ENCODE assay signal across 14 cellular contexts in genomic region chr18:22711381-22711717, GRCh38.
A peak's percentile ranks its signal among the peaks of the same experiment; 100 is the strongest.
DNase-seq lines count a peak whose midpoint lies in the region; ATAC-seq, FAIRE-seq and TF ChIP-seq lines count a peak whose summit lies in the region.
"Had no signal": no experiment of that assay in that cellular context is flagged by ENCODE, and none has a peak within 500 bp of the region (broad histone marks: within the 10 kb centered on the region; RNA-seq: fewer than 3 reads in every experiment).

No MANE protein-coding gene starts in this region.

- H3K4me2 ChIP-seq in astrocyte (ENCODE audit: low read length): peak overlapping the region; percentile 82

- H4K20me1 ChIP-seq in astrocyte (ENCODE audit: insufficient read depth, low read length): no peaks in the 10 kb centered on the region

- H3K9me3 ChIP-seq in astrocyte (ENCODE audit: insufficient read depth, low read depth, low read length) (no peaks in the 10 kb centered on the region), gastrocnemius medialis (no peaks in the 10 kb centered on the region), psoas muscle (no peaks in the 10 kb centered on the region)

- H3K27me3 ChIP-seq in astrocyte (ENCODE audit: insufficient read depth, low read length): no peaks in the 10 kb centered on the region
- no peaks in the 10 kb centered on the region for H3K27me3 ChIP-seq in gastrocnemius medialis
- H3K27me3 ChIP-seq in psoas muscle (ENCODE audit: insufficient read depth in 3 of 3, low read length in 2 of 3): no peaks in the 10 kb centered on the region

- H3K79me2 ChIP-seq in astrocyte (ENCODE audit: insufficient read depth, low read length): no peaks in the 10 kb centered on the region

- H3K4me3 Mint-ChIP-seq in HFFc6 (peak overlapping the region; percentile 84), astrocyte (ENCODE audit: unreplicated experiment) (peak overlapping the region; percentile 72)
- no peak overlapping the region for H3K4me3 Mint-ChIP-seq in T-helper 2 cell treated with Interferon-gamma antibody and Interleukin-4, amounts not matched to agents 5 μg/mL and 100 μg/mL, for 36 hours
- H3K4me3 Mint-ChIP-seq in activated CD4-positive, alpha-beta memory T cell treated with anti-CD3 and anti-CD28 coated beads for 36 hours: no peak overlapping the region
- H3K4me3 Mint-ChIP-seq: CD8-positive, alpha-beta T cell had no signal

- CTCF ChIA-PET in activated CD4-positive, alpha-beta memory T cell treated with anti-CD3 and anti-CD28 coated beads for 36 hours (lab: Charles Lee): no interaction called here

- no peaks in the 10 kb centered on the region for H3K36me3 Mint-ChIP-seq in HFFc6 (ENCODE audit: low read depth)
- H3K36me3 Mint-ChIP-seq in astrocyte (ENCODE audit: low read depth, unreplicated experiment): no peaks in the 10 kb centered on the region
- H3K36me3 Mint-ChIP-seq in T-helper 2 cell treated with Interferon-gamma antibody and Interleukin-4, amounts not matched to agents 5 μg/mL and 100 μg/mL, for 36 hours (ENCODE audit: low read depth): no peaks in the 10 kb centered on the region
- H3K36me3 Mint-ChIP-seq in activated CD4-positive, alpha-beta memory T cell treated with anti-CD3 and anti-CD28 coated beads for 36 hours: no peaks in the 10 kb centered on the region
- H3K36me3 Mint-ChIP-seq: CD8-positive, alpha-beta T cell had no signal

- TF ChIP-seq CTCF in HFFc6 (IDR thresholded peaks at IDR 0.05): no peak
- no peak for TF ChIP-seq CTCF in astrocyte (IDR thresholded peaks at IDR 0.05; ENCODE audit: insufficient read depth, low read depth, low read length)
- no peak for TF ChIP-seq CTCF in gastrocnemius medialis (IDR thresholded peaks at IDR 0.05 in 4 of 5, conservative IDR thresholded peaks at IDR 0.05 in 1 of 5)
- TF ChIP-seq CTCF in psoas muscle (IDR thresholded peaks at IDR 0.05): no peak

- H3K9ac ChIP-seq in astrocyte (ENCODE audit: low read length): peak overlapping the region; percentile 79

- intact Hi-C loops in gastrocnemius medialis (cut with DNase I; ENCODE audit: low total_unique reads) (no loop called here), psoas muscle (cut with DNase I) (no loop called here)
- intact Hi-C loops in activated CD4-positive, alpha-beta memory T cell treated with anti-CD3 and anti-CD28 coated beads for 36 hours (cut with micrococcal nuclease): no loop called here

- POLR2A ChIA-PET in activated CD4-positive, alpha-beta memory T cell treated with anti-CD3 and anti-CD28 coated beads for 36 hours (lab: Charles Lee): no interaction called here

- H3K27ac Mint-ChIP-seq in HFFc6 (peak overlapping the region; percentile 39; the same call in 1 of the 2 replicates), astrocyte (ENCODE audit: unreplicated experiment) (peak overlapping the region; percentile 95)
- H3K27ac Mint-ChIP-seq in T-helper 2 cell treated with Interferon-gamma antibody and Interleukin-4, amounts not matched to agents 5 μg/mL and 100 μg/mL, for 36 hours: no peak overlapping the region
- H3K27ac Mint-ChIP-seq in activated CD4-positive, alpha-beta memory T cell treated with anti-CD3 and anti-CD28 coated beads for 36 hours: no peak overlapping the region
- H3K27ac Mint-ChIP-seq: CD8-positive, alpha-beta T cell had no signal

- H3K27me3 Mint-ChIP-seq in HFFc6 (ENCODE audit: insufficient read depth): peaks cover 1% of the 10 kb centered on the region
- no peaks in the 10 kb centered on the region for H3K27me3 Mint-ChIP-seq in astrocyte (ENCODE audit: low read depth, unreplicated experiment)
- H3K27me3 Mint-ChIP-seq in T-helper 2 cell treated with Interferon-gamma antibody and Interleukin-4, amounts not matched to agents 5 μg/mL and 100 μg/mL, for 36 hours (ENCODE audit: low read depth): no peaks in the 10 kb centered on the region
- no peaks in the 10 kb centered on the region for H3K27me3 Mint-ChIP-seq in activated CD4-positive, alpha-beta memory T cell treated with anti-CD3 and anti-CD28 coated beads for 36 hours

- in situ Hi-C loops in gastrocnemius medialis (cut with MboI; ENCODE audit: low sequenced_read_pairs in 4 of 4): no loop called here

- peak overlapping the region; percentile 54 for H2AFZ ChIP-seq in astrocyte (ENCODE audit: low read depth, low read length)

- H3K4me3 ChIP-seq in astrocyte (ENCODE audit: insufficient read depth, low read depth, low read length) (peak overlapping the region; percentile 48), gastrocnemius medialis (peak overlapping the region in 3 of 4 donors; percentile 25 to 39 (median 33)), psoas muscle (no peak overlapping the region)

- H3K36me3 ChIP-seq in astrocyte (ENCODE audit: insufficient read depth, low read length) (no peaks in the 10 kb centered on the region), gastrocnemius medialis (no peaks in the 10 kb centered on the region), psoas muscle (ENCODE audit: insufficient read depth in 1 of 2, low read depth in 1 of 2) (no peaks in the 10 kb centered on the region)

- TF ChIP-seq POLR2A in gastrocnemius medialis (IDR thresholded peaks at IDR 0.05): no peak

- H3K9me3 Mint-ChIP-seq in HFFc6 (no peaks in the 10 kb centered on the region), astrocyte (ENCODE audit: unreplicated experiment) (no peaks in the 10 kb centered on the region)
- H3K9me3 Mint-ChIP-seq in T-helper 2 cell treated with Interferon-gamma antibody and Interleukin-4, amounts not matched to agents 5 μg/mL and 100 μg/mL, for 36 hours: no peaks in the 10 kb centered on the region
- H3K9me3 Mint-ChIP-seq in activated CD4-positive, alpha-beta memory T cell treated with anti-CD3 and anti-CD28 coated beads for 36 hours: no peaks in the 10 kb centered on the region
- H3K9me3 Mint-ChIP-seq: CD8-positive, alpha-beta T cell had no signal

- no peak for DNase-seq in HFFc6
- peak; percentile 84 for DNase-seq in astrocyte (ENCODE audit: low read depth)
- DNase-seq in kidney glomerular epithelial cell (lab: John Stamatoyannopoulos, UW): peak; percentile 93
- no peak for DNase-seq in gastrocnemius medialis
- DNase-seq in NCI-H1694 treated with DMSO at 0.1 percent for 48 hours (lab: John Stamatoyannopoulos, UW): no peak
- DNase-seq in T-helper 2 cell treated with Interferon-gamma antibody and Interleukin-4, amounts not matched to agents 5 μg/mL and 100 μg/mL, for 36 hours (ENCODE audit: low spot score): no peak
- no peak for DNase-seq in psoas muscle
- no peak for DNase-seq in activated CD4-positive, alpha-beta memory T cell treated with anti-CD3 and anti-CD28 coated beads for 36 hours
- DNase-seq: CD8-positive, alpha-beta T cell; cortex of kidney; NCI-H2171; RPMI8226 had no signal

- 42 to 53% (median 43%) methylated on average over 3 of the region's 3 CpGs for WGBS in psoas muscle, 3 donors

- ATAC-seq in gastrocnemius medialis (no peak), psoas muscle (no peak)
- ATAC-seq: activated CD4-positive, CD25-positive, alpha-beta regulatory T cell treated with anti-CD3 and anti-CD28 coated beads, Interleukin-2, amount 50 U/mL, for 24 hours; CD8-positive, alpha-beta T cell had no signal

- H3K27ac ChIP-seq in astrocyte (ENCODE audit: low read depth, low read length) (peak overlapping the region; percentile 96), gastrocnemius medialis (no peak overlapping the region), psoas muscle (no peak overlapping the region)

- H3K4me1 Mint-ChIP-seq in HFFc6 (ENCODE audit: low read depth) (peaks cover 22% of the 10 kb centered on the region), astrocyte (ENCODE audit: low read depth, unreplicated experiment) (peaks cover 39% of the 10 kb centered on the region)
- H3K4me1 Mint-ChIP-seq in T-helper 2 cell treated with Interferon-gamma antibody and Interleukin-4, amounts not matched to agents 5 μg/mL and 100 μg/mL, for 36 hours (ENCODE audit: low read depth): no peaks in the 10 kb centered on the region
- no peaks in the 10 kb centered on the region for H3K4me1 Mint-ChIP-seq in activated CD4-positive, alpha-beta memory T cell treated with anti-CD3 and anti-CD28 coated beads for 36 hours (ENCODE audit: low read depth)

- peaks cover 29% of the 10 kb centered on the region for H3K4me1 ChIP-seq in astrocyte (ENCODE audit: insufficient read depth, low read length)
- peaks cover 0 to 15% of the 10 kb centered on the region in 2 donors for H3K4me1 ChIP-seq in gastrocnemius medialis
- H3K4me1 ChIP-seq in psoas muscle: no peaks in the 10 kb centered on the region

- FAIRE-seq in astrocyte (lab: Jason Lieb, UNC): peak; percentile 13
- FAIRE-seq: HTR-8/SVneo had no signal

Comparison
In these comparisons a context has a peak if more than half of its experiments do, and no peak if none do; other contexts are left out.
1. DNase-seq: peak in astrocyte (single experiment) and kidney glomerular epithelial cell (single experiment); none in HFFc6 (single experiment), gastrocnemius medialis (0 of 2), NCI-H1694 treated with DMSO at 0.1 percent for 48 hours (single experiment), T-helper 2 cell treated with Interferon-gamma antibody and Interleukin-4, amounts not matched to agents 5 μg/mL and 100 μg/mL, for 36 hours (single experiment), psoas muscle (0 of 2) and activated CD4-positive, alpha-beta memory T cell treated with anti-CD3 and anti-CD28 coated beads for 36 hours (single experiment).
2. H3K27ac Mint-ChIP-seq: peak in HFFc6 (single experiment) and astrocyte (single experiment); none in T-helper 2 cell treated with Interferon-gamma antibody and Interleukin-4, amounts not matched to agents 5 μg/mL and 100 μg/mL, for 36 hours (single experiment) and activated CD4-positive, alpha-beta memory T cell treated with anti-CD3 and anti-CD28 coated beads for 36 hours (single experiment).
3. H3K4me3 Mint-ChIP-seq: peak in HFFc6 (single experiment) and astrocyte (single experiment); none in T-helper 2 cell treated with Interferon-gamma antibody and Interleukin-4, amounts not matched to agents 5 μg/mL and 100 μg/mL, for 36 hours (single experiment) and activated CD4-positive, alpha-beta memory T cell treated with anti-CD3 and anti-CD28 coated beads for 36 hours (single experiment).